Comparison of ENCODE assay signal across 3 cellular contexts in the genomic region with DNA sequence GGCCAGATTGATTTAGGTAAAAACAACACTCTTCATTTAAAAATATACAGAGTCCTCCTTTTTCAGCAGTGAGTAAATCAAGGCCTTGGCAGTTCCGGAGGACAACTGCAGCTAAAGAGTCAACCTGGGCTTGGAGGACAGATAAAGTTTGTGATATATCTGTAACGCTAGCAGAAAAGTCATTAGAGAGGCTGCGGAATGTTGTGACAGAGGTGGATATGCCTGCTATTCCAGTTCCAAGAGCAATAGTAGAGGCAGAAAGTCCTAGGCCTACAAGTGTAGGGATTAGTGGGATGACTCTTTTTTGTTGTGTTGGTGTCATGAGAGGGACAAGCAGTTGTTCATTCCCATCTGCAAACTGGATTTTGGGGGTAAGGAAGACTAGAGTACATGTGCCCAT. TPM values are rescaled to one million over a fixed set of nuclear protein-coding genes. Genes with fewer than 3 reads are reported as not detected.
"Had no signal": no experiment of that assay in that cellular context is flagged by ENCODE, and none has a peak within 500 bp of the region (broad histone marks: within the 10 kb centered on the region; RNA-seq: fewer than 3 reads in every experiment).

No MANE protein-coding gene starts in this region.

RNA-seq across cellular contexts. Expression of a gene that starts 12.8 kb away (rescaled TPM):
- polyA plus RNA-seq: endothelial cell of umbilical vein, fibroblast of lung, foreskin keratinocyte had no signal
